Comparison of ENCODE assay signal across 8 cellular contexts in the genomic region with DNA sequence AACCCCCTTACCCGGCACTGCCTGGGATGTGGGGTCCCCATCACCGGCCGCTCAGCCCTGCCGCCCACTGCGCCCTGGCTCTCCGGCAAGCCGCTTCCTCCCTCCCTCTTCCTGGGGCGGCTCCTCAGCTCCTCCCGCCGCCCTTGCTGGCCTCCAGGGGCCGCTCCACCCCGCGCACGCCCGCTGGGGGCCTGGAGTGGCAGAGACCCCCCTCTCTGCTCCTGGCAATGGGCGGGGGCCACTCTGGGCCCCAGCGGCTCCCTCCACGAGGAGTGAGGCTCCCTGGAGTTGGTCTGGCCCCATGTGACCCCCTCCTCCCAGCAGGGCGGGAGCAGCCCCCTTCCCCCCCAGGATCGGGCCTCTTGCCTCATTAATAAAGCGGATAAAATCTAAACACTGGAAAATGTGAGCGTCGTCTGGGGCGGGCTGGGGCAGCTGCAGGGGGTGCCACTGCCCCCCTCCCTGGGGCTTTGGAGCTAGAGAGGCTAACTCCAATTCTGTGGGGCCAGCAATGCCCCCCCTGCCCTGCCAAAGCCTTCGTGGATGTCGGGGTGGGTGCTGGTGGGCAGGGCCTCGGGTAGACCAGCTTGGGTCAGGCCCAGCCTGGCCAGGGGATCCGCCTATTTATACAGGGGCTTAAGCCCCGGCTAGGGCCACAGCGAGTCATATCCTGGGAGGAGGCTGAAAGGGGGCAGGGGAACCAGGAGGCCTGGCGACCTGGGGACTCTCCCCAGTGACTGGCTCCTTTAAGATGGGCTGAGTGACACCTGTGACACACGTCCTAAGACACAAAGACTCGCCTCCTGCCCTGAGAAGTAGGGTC. TPM values are rescaled to one million over a fixed set of nuclear protein-coding genes. Genes with fewer than 3 reads are reported as not detected.
DNase-seq lines count a peak whose midpoint lies in the region; ATAC-seq and TF ChIP-seq lines count a peak whose summit lies in the region.

A gene with protein sequence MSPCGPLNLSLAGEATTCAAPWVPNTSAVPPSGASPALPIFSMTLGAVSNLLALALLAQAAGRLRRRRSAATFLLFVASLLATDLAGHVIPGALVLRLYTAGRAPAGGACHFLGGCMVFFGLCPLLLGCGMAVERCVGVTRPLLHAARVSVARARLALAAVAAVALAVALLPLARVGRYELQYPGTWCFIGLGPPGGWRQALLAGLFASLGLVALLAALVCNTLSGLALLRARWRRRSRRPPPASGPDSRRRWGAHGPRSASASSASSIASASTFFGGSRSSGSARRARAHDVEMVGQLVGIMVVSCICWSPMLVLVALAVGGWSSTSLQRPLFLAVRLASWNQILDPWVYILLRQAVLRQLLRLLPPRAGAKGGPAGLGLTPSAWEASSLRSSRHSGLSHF (minus strand): TSS at position 104 of the 823 bp plus-strand sequence. CDS start 1,034 bp downstream, outside the sequence.

- H3K4me2 ChIP-seq in OCI-LY3 (ENCODE audit: low read length) = peak within 1 kb of the TSS; percentile 49

- no peaks in the 10 kb centered on the region for H3K9me3 ChIP-seq in OCI-LY3 (ENCODE audit: insufficient read depth, low read length)

- CTCF ChIA-PET in activated CD4-positive, alpha-beta T cell treated with anti-CD3 and anti-CD28 coated beads for 36 hours (lab: Charles Lee) = interaction anchor here (0.6 to 0.7 kb wide), 3 partner anchors 41 to 338 kb away, joined by 3 read pairs; no protein-coding TSS in a partner anchor

- no peaks in the 10 kb centered on the region for H3K79me2 ChIP-seq in OCI-LY3 (ENCODE audit: low read length)

- POLR2A ChIA-PET in activated CD4-positive, alpha-beta T cell treated with anti-CD3 and anti-CD28 coated beads for 36 hours (lab: Charles Lee) = no interaction called here

- TF ChIP-seq CTCF in OCI-LY3 (IDR thresholded peaks at IDR 0.05; ENCODE audit: low read depth, low read length) = peak; percentile 28
- no peak for TF ChIP-seq CTCF in coronary artery (IDR thresholded peaks at IDR 0.05)
- TF ChIP-seq CTCF in nephron progenitor cell (IDR thresholded peaks at IDR 0.05) = no peak
- peak in 15 of 56 donors; percentile 10 to 31 (median 20) for TF ChIP-seq CTCF in dorsolateral prefrontal cortex (IDR thresholded peaks at IDR 0.05 in 54 of 56, conservative IDR thresholded peaks at IDR 0.05 in 2 of 56; ENCODE audit: low read depth in 1 of 56, partially characterized antibody in 56 of 56)

- peak; percentile 85 for ATAC-seq in activated CD4-positive, alpha-beta T cell treated with anti-CD3 and anti-CD28 coated beads for 36 hours
- no peak for ATAC-seq in HG02852 (IDR thresholded peaks at IDR 0.05; ENCODE audit: unreplicated experiment)

- DNase-seq in activated CD4-positive, alpha-beta T cell treated with anti-CD3 and anti-CD28 coated beads for 36 hours = peak; percentile 79
- no peak for DNase-seq in activated CD4-positive, alpha-beta T cell treated with anti-CD3 and anti-CD28 coated beads, Interleukin-2, amount 50 U/mL, for 1 hour
- no peak for DNase-seq in coronary artery (ENCODE audit: low spot score)
- peak; percentile 55 for DNase-seq in nephron progenitor cell
- DNase-seq in dorsolateral prefrontal cortex = no peak
- no peak for DNase-seq in activated effector memory CD4-positive, alpha-beta T cell treated with Interleukin-2 at 50 U/mL for 16 hours

- H3K9ac ChIP-seq in OCI-LY3 (ENCODE audit: low read length) = no peak within 1 kb of the TSS

- H3K4me1 Mint-ChIP-seq in activated CD4-positive, alpha-beta T cell treated with anti-CD3 and anti-CD28 coated beads for 36 hours = peaks cover 32% of the 10 kb centered on the region
- H3K4me1 Mint-ChIP-seq in nephron progenitor cell = peaks cover 43% of the 10 kb centered on the region

- H3K4me1 ChIP-seq in OCI-LY3 (ENCODE audit: low read length) = peaks cover 22% of the 10 kb centered on the region

- no peaks in the 10 kb centered on the region for H4K20me1 ChIP-seq in OCI-LY3 (ENCODE audit: insufficient read depth, low read length)

- H3K36me3 ChIP-seq in OCI-LY3 (replicated peaks; ENCODE audit: low read depth, low read length) = peaks cover 12% of the 10 kb centered on the region

- H3K4me3 ChIP-seq in OCI-LY3 (ENCODE audit: low read length) (peak within 1 kb of the TSS; percentile 32), coronary artery (peak within 1 kb of the TSS; percentile 54), dorsolateral prefrontal cortex (peak within 1 kb of the TSS in 10 of 59 donors; percentile 6 to 48 (median 28))

- no peaks in the 10 kb centered on the region for H3K9me3 Mint-ChIP-seq in activated CD4-positive, alpha-beta T cell treated with anti-CD3 and anti-CD28 coated beads for 36 hours (ENCODE audit: low read depth)
- H3K9me3 Mint-ChIP-seq in nephron progenitor cell = no peaks in the 10 kb centered on the region

- peak within 1 kb of the TSS; percentile 27 for H3K27ac Mint-ChIP-seq in activated CD4-positive, alpha-beta T cell treated with anti-CD3 and anti-CD28 coated beads for 36 hours
- H3K27ac Mint-ChIP-seq in nephron progenitor cell = no peak within 1 kb of the TSS

- H3K27ac ChIP-seq in OCI-LY3 (ENCODE audit: low read length) (no peak within 1 kb of the TSS), coronary artery (peak within 1 kb of the TSS in 1 of 2 donors; percentile 22), dorsolateral prefrontal cortex (no peak within 1 kb of the TSS)

- H2AFZ ChIP-seq in OCI-LY3 (ENCODE audit: low read depth, low read length) = 0 out of 2 replicates have a peak within 1 kb of the TSS, but pooled peaks have one; percentile 40

- no peaks in the 10 kb centered on the region for H3K27me3 ChIP-seq in OCI-LY3 (ENCODE audit: low read depth, low read length)
- H3K27me3 ChIP-seq in dorsolateral prefrontal cortex = peaks cover 0 to 14% (median 0%) of the 10 kb centered on the region in 45 donors

- peak within 1 kb of the TSS; percentile 7 for H3K4me3 Mint-ChIP-seq in activated CD4-positive, alpha-beta T cell treated with anti-CD3 and anti-CD28 coated beads for 36 hours
- peak within 1 kb of the TSS; percentile 44 for H3K4me3 Mint-ChIP-seq in nephron progenitor cell

- H3K36me3 Mint-ChIP-seq in activated CD4-positive, alpha-beta T cell treated with anti-CD3 and anti-CD28 coated beads for 36 hours (ENCODE audit: low read depth) = peaks cover 12% of the 10 kb centered on the region
- H3K36me3 Mint-ChIP-seq in nephron progenitor cell (ENCODE audit: low read depth) = no peaks in the 10 kb centered on the region

- peaks cover 16% of the 10 kb centered on the region for H3K27me3 Mint-ChIP-seq in activated CD4-positive, alpha-beta T cell treated with anti-CD3 and anti-CD28 coated beads for 36 hours
- H3K27me3 Mint-ChIP-seq in nephron progenitor cell (ENCODE audit: low read depth, poor library complexity) = peaks cover 5% of the 10 kb centered on the region

- intact Hi-C loops in activated CD4-positive, alpha-beta T cell treated with anti-CD3 and anti-CD28 coated beads for 36 hours (cut with DNase I, micrococcal nuclease) = loop anchor here (5.0 to 10.0 kb wide), 2 partner anchors 61 to 593 kb away; partner anchors contain the start of gene DDX39A (in 1 of the 2)
- intact Hi-C loops in dorsolateral prefrontal cortex (cut with DNase I) = loop anchor here in 1 of 2 donors (5.0 kb wide), 1 partner anchor 53 kb away; no protein-coding TSS in a partner anchor

RNA-seq across cellular contexts. Expression of the gene that starts here (rescaled TPM):
- under 1 TPM; 0.16 to 0.25 TPM for total RNA-seq in activated CD4-positive, alpha-beta T cell treated with anti-CD3 and anti-CD28 coated beads for 36 hours
- total RNA-seq in dorsolateral prefrontal cortex = 1 to 10 TPM in 24 of 120 experiments, under 1 TPM in 58, not detected in 38; 0.29 to 4.1 (median 0.66) TPM

Comparison
In these comparisons a context has a peak if more than half of its experiments do, and no peak if none do; other contexts are left out.
1. Peak in DNase-seq and ATAC-seq in activated CD4-positive, alpha-beta T cell treated with anti-CD3 and anti-CD28 coated beads for 36 hours; RNA of the gene not detected or under 1 TPM.